Comparison of ENCODE assay signal across 20 cellular contexts in genomic region chr12:32039341-32039740, GRCh38.
A peak's percentile ranks its signal among the peaks of the same experiment; 100 is the strongest.
DNase-seq lines count a peak whose midpoint lies in the region; ATAC-seq and TF ChIP-seq lines count a peak whose summit lies in the region.
"Had no signal": no experiment of that assay in that cellular context is flagged by ENCODE, and none has a peak within 500 bp of the region (broad histone marks: within the 10 kb centered on the region; RNA-seq: fewer than 3 reads in every experiment).

No MANE protein-coding gene starts in this region.

- peak; percentile 55 for ATAC-seq in WTC11
- ATAC-seq: activated CD4-positive, CD25-positive, alpha-beta regulatory T cell treated with anti-CD3 and anti-CD28 coated beads, Interleukin-2, amount 50 U/mL, for 24 hours; activated T-helper 17 cell treated with anti-CD3 and anti-CD28 coated beads, Interleukin-2, amount 50 U/mL, for 72 hours; effector memory CD8-positive, alpha-beta T cell; gastroesophageal sphincter; right lobe of liver; stimulated activated naive CD8-positive, alpha-beta T cell treated with anti-CD3 and anti-CD28 coated beads, Interleukin-15, amount 100 ng/mL, for 72 hours had no signal

- peaks cover 23% of the 10 kb centered on the region for H3K4me1 Mint-ChIP-seq in WTC11
- H3K4me1 Mint-ChIP-seq in nephron, result peaks cover 19% of the 10 kb centered on the region
- H3K4me1 Mint-ChIP-seq: activated T-helper 17 cell treated with anti-CD3 and anti-CD28 coated beads, Interleukin-2, amount 50 U/mL, for 72 hours; central memory CD8-positive, alpha-beta T cell; stimulated activated naive CD8-positive, alpha-beta T cell treated with anti-CD3 and anti-CD28 coated beads, Interleukin-15, amount 100 ng/mL, for 72 hours had no signal

- POLR2A ChIA-PET in WTC11 (lab: Charles Lee), result interaction anchor here (0.6 kb wide), 2 partner anchors 28 to 37 kb away, joined by 3 to 6 read pairs; no protein-coding TSS in a partner anchor
- POLR2A ChIA-PET in RWPE1 (lab: Yijun Ruan, JAX; ENCODE audit: low non-redundant PET), result no interaction called here

- H3K4me3 ChIP-seq in BE2C (ENCODE audit: low read depth, low read length) (no peak overlapping the region), foreskin fibroblast (ENCODE audit: low read depth in 1 of 2, low read length in 2 of 2) (no peak overlapping the region)
- H3K4me3 ChIP-seq: gastroesophageal sphincter, right lobe of liver had no signal

- H3K36me3 Mint-ChIP-seq in WTC11 (peaks cover 23% of the 10 kb centered on the region), nephron (ENCODE audit: low read depth) (peaks cover 4% of the 10 kb centered on the region)

- H3K9me3 Mint-ChIP-seq in WTC11 (peaks cover 19% of the 10 kb centered on the region), nephron (peaks cover 6% of the 10 kb centered on the region)

- CTCF ChIA-PET in WTC11 (lab: Charles Lee), result interaction anchor here (0.6 to 1.9 kb wide), 3 partner anchors 21 to 211 kb away, joined by 3 to 9 read pairs (median 3); no protein-coding TSS in a partner anchor
- CTCF ChIA-PET in RWPE1 (lab: Yijun Ruan, JAX), result no interaction called here

- H3K27ac Mint-ChIP-seq in WTC11, result no peak overlapping the region
- H3K27ac Mint-ChIP-seq in nephron, result peak overlapping the region; percentile 88 to 92 (median 90)
- H3K27ac Mint-ChIP-seq: activated T-helper 17 cell treated with anti-CD3 and anti-CD28 coated beads, Interleukin-2, amount 50 U/mL, for 72 hours; effector memory CD8-positive, alpha-beta T cell; stimulated activated naive CD8-positive, alpha-beta T cell treated with anti-CD3 and anti-CD28 coated beads, Interleukin-15, amount 100 ng/mL, for 72 hours had no signal

- H3K4me1 ChIP-seq in BE2C, result 0 out of 2 replicates have a peak, but pooled peaks cover 4% of the 10 kb centered on the region
- H3K4me1 ChIP-seq: gastroesophageal sphincter, right lobe of liver had no signal

- H3K4me3 Mint-ChIP-seq in WTC11, result no peak overlapping the region
- peak overlapping the region in 2 of 3 experiments; percentile 1 to 5 for H3K4me3 Mint-ChIP-seq in nephron
- H3K4me3 Mint-ChIP-seq: activated T-helper 17 cell treated with anti-CD3 and anti-CD28 coated beads, Interleukin-2, amount 50 U/mL, for 72 hours; central memory CD8-positive, alpha-beta T cell; effector memory CD8-positive, alpha-beta T cell; stimulated activated naive CD8-positive, alpha-beta T cell treated with anti-CD3 and anti-CD28 coated beads, Interleukin-15, amount 100 ng/mL, for 72 hours had no signal

- no peak overlapping the region for H3K27ac ChIP-seq in RWPE1
- H3K27ac ChIP-seq: gastroesophageal sphincter, right lobe of liver had no signal

- no peaks in the 10 kb centered on the region for H3K36me3 ChIP-seq in BE2C
- H3K36me3 ChIP-seq: gastroesophageal sphincter, right lobe of liver had no signal

- TF ChIP-seq CTCF in BE2C (IDR thresholded peaks at IDR 0.05; ENCODE audit: low read depth, low read length), result no peak
- TF ChIP-seq CTCF in WTC11 (IDR thresholded peaks at IDR 0.05), result no peak
- TF ChIP-seq CTCF in foreskin fibroblast (IDR thresholded peaks at IDR 0.05; ENCODE audit: low read depth, low read length), result no peak
- no peak for TF ChIP-seq CTCF in nephron (IDR thresholded peaks at IDR 0.05; ENCODE audit: unreplicated experiment in 3 of 3)
- no peak for TF ChIP-seq CTCF in RWPE1 (conservative IDR thresholded peaks at IDR 0.05; ENCODE audit: low read depth)

- H3K9me3 ChIP-seq in BE2C, result peaks cover 12% of the 10 kb centered on the region

- H3K27me3 Mint-ChIP-seq in WTC11 (ENCODE audit: low read depth) (peaks cover 20% of the 10 kb centered on the region; the same call in 1 of the 2 replicates), nephron (ENCODE audit: low read depth) (no peaks in the 10 kb centered on the region)
- H3K27me3 Mint-ChIP-seq: activated T-helper 17 cell treated with anti-CD3 and anti-CD28 coated beads, Interleukin-2, amount 50 U/mL, for 72 hours; central memory CD8-positive, alpha-beta T cell; effector memory CD8-positive, alpha-beta T cell; stimulated activated naive CD8-positive, alpha-beta T cell treated with anti-CD3 and anti-CD28 coated beads, Interleukin-15, amount 100 ng/mL, for 72 hours had no signal

- DNase-seq in BE2C (peak; percentile 35), WTC11 (ENCODE audit: low spot score) (no peak), foreskin fibroblast (peak; percentile 29 to 67), NCI-H226 (no peak), RWPE1 (ENCODE audit: low spot score) (no peak), foreskin melanocyte (no peak), GOT3 (lab: John Stamatoyannopoulos, UW) (no peak)
- DNase-seq: ACHN; amniotic stem cell; effector memory CD8-positive, alpha-beta T cell; mammary epithelial cell; NCI-H187; NCI-H524 treated with DMSO at 0.1 percent for 48 hours; right lobe of liver; stimulated activated naive CD8-positive, alpha-beta T cell treated with anti-CD3 and anti-CD28 coated beads, Interleukin-15, amount 100 ng/mL, for 72 hours had no signal

- H3K27me3 ChIP-seq in BE2C, result no peaks in the 10 kb centered on the region
- H3K27me3 ChIP-seq: gastroesophageal sphincter, right lobe of liver had no signal

TF ChIP-seq in WTC11, 78 proteins besides CTCF, POLR2A, EP300 and RAD21:
- TF ChIP-seq, protein P1, sequence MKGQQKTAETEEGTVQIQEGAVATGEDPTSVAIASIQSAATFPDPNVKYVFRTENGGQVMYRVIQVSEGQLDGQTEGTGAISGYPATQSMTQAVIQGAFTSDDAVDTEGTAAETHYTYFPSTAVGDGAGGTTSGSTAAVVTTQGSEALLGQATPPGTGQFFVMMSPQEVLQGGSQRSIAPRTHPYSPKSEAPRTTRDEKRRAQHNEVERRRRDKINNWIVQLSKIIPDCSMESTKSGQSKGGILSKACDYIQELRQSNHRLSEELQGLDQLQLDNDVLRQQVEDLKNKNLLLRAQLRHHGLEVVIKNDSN (CRISPR knock-in tag; IDR thresholded peaks at IDR 0.05), result no peak
- TF ChIP-seq, protein P2, sequence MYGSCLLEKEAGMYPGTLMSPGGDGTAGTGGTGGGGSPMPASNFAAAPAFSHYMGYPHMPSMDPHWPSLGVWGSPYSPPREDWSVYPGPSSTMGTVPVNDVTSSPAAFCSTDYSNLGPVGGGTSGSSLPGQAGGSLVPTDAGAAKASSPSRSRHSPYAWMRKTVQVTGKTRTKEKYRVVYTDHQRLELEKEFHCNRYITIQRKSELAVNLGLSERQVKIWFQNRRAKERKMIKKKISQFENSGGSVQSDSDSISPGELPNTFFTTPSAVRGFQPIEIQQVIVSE (CRISPR knock-in tag; IDR thresholded peaks at IDR 0.05; ENCODE audit: borderline replicate concordance), result no peak
- TF ChIP-seq JUN (CRISPR knock-in tag; IDR thresholded peaks at IDR 0.05) (no peak), MYBL2 (CRISPR knock-in tag; IDR thresholded peaks at IDR 0.05) (no peak), ZNF121 (CRISPR knock-in tag; IDR thresholded peaks at IDR 0.05) (no peak), JAZF1 (CRISPR knock-in tag; IDR thresholded peaks at IDR 0.05) (no peak), CBFB (CRISPR knock-in tag; IDR thresholded peaks at IDR 0.05; ENCODE audit: low read depth) (no peak), GTF2I (CRISPR knock-in tag; conservative IDR thresholded peaks at IDR 0.05) (no peak)
- TF ChIP-seq, protein P3, sequence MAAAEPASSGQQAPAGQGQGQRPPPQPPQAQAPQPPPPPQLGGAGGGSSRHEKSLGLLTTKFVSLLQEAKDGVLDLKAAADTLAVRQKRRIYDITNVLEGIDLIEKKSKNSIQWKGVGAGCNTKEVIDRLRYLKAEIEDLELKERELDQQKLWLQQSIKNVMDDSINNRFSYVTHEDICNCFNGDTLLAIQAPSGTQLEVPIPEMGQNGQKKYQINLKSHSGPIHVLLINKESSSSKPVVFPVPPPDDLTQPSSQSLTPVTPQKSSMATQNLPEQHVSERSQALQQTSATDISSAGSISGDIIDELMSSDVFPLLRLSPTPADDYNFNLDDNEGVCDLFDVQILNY (CRISPR knock-in tag; IDR thresholded peaks at IDR 0.05), result no peak

Comparison
In these comparisons a context has a peak if more than half of its experiments do, and no peak if none do; other contexts are left out.
1. DNase-seq: peak in BE2C (single experiment) and foreskin fibroblast (2 of 2); none in WTC11 (single experiment), NCI-H226 (single experiment), RWPE1 (single experiment), foreskin melanocyte (single experiment) and GOT3 (single experiment).